ENCODE assay signal across 14 cellular contexts in genomic region chr7:102688299-102689033, GRCh38. TPM values are rescaled to one million over a fixed set of nuclear protein-coding genes. Genes with fewer than 3 reads are reported as not detected.
A peak's percentile ranks its signal among the peaks of the same experiment; 100 is the strongest.
DNase-seq lines count a peak whose midpoint lies in the region; ATAC-seq lines count a peak whose summit lies in the region.
"Not testable (repeated sequence)": the region's sequence is repeated elsewhere in the genome, so short reads cannot be mapped to it uniquely, and the experiment has no call there.
"Had no signal": no experiment of that assay in that cellular context is flagged by ENCODE, and none has a peak within 500 bp of the region (broad histone marks: within the 10 kb centered on the region; RNA-seq: fewer than 3 reads in every experiment).

No MANE protein-coding gene starts in this region.

- H3K4me3 Mint-ChIP-seq in activated T-cell treated with anti-CD3 and anti-CD28 coated beads, Interleukin-2, amount 50 U/mL, for 72 hours, result not testable (repeated sequence)

- not testable (repeated sequence) for DNase-seq in activated T-cell treated with anti-CD3 and anti-CD28 coated beads, Interleukin-2, amount 50 U/mL, for 72 hours; left lobe of liver (ENCODE audit: low spot score); stimulated activated naive CD8-positive, alpha-beta T cell treated with anti-CD3 and anti-CD28 coated beads, Interleukin-15, Interleukin-2, amounts not matched to agents 100 U/mL and 50 U/mL, for 24 hours

- ATAC-seq in GM18520 (IDR thresholded peaks at IDR 0.05; ENCODE audit: unreplicated experiment), result peak; percentile 44
- ATAC-seq in GM19463 (IDR thresholded peaks at IDR 0.05; ENCODE audit: unreplicated experiment), result peak; percentile 72
- peak; percentile 84 for ATAC-seq in HG02571 (IDR thresholded peaks at IDR 0.05; ENCODE audit: unreplicated experiment)
- peak; percentile 70 for ATAC-seq in HG03064 (IDR thresholded peaks at IDR 0.05; ENCODE audit: low read depth, unreplicated experiment)
- peak; percentile 66 for ATAC-seq in HG03520 (IDR thresholded peaks at IDR 0.05; ENCODE audit: unreplicated experiment)
- ATAC-seq in activated T-cell treated with anti-CD3 and anti-CD28 coated beads, Interleukin-2, amount 50 U/mL, for 72 hours (replicated peaks in 1 of 2), result peak; percentile 84 to 89
- peak; percentile 84 for ATAC-seq in left lobe of liver
- ATAC-seq in stimulated activated naive CD8-positive, alpha-beta T cell treated with anti-CD3 and anti-CD28 coated beads, Interleukin-15, Interleukin-2, amounts not matched to agents 100 U/mL and 50 U/mL, for 24 hours, result peak; percentile 88

- H3K9me3 Mint-ChIP-seq in activated T-cell treated with anti-CD3 and anti-CD28 coated beads, Interleukin-2, amount 50 U/mL, for 72 hours, result not testable (repeated sequence)

- H3K27me3 Mint-ChIP-seq in activated T-cell treated with anti-CD3 and anti-CD28 coated beads, Interleukin-2, amount 50 U/mL, for 72 hours (ENCODE audit: low read depth), result not testable (repeated sequence)

- H3K27ac Mint-ChIP-seq in activated T-cell treated with anti-CD3 and anti-CD28 coated beads, Interleukin-2, amount 50 U/mL, for 72 hours, result not testable (repeated sequence)

- H3K4me1 Mint-ChIP-seq in activated T-cell treated with anti-CD3 and anti-CD28 coated beads, Interleukin-2, amount 50 U/mL, for 72 hours (ENCODE audit: low read depth), result not testable (repeated sequence)

- not testable (repeated sequence) for H3K36me3 Mint-ChIP-seq in activated T-cell treated with anti-CD3 and anti-CD28 coated beads, Interleukin-2, amount 50 U/mL, for 72 hours (ENCODE audit: insufficient read depth in 2 of 2)

RNA-seq across cellular contexts. Expression of gene POLR2J2, which starts 17.0 kb away (rescaled TPM):
- 10 to 100 TPM; 11.4 to 23.4 TPM for total RNA-seq in activated T-cell treated with anti-CD3 and anti-CD28 coated beads, Interleukin-2, amount 50 U/mL, for 72 hours
- 3.7 TPM for total RNA-seq in left lobe of liver

RNA-seq across cellular contexts. Expression of gene SPDYE2B, which starts 38.3 kb away (rescaled TPM):
- not detected for total RNA-seq in activated T-cell treated with anti-CD3 and anti-CD28 coated beads, Interleukin-2, amount 50 U/mL, for 72 hours
- total RNA-seq in left lobe of liver, result not detected
- total RNA-seq: Calu3; dermis blood vessel endothelial cell; HT-29; osteocyte; T-helper 1 cell treated with Interleukin-12 subunit alpha and Interleukin-12 subunit beta and Interleukin-4 antibody, amounts not matched to agents 30 ng/mL and 1 ng/mL, for 36 hours; ureter had no signal

RNA-seq across cellular contexts. Expression of gene UPK3BL1, which starts 45.9 kb away (rescaled TPM):
- 10 to 100 TPM; 13.3 to 58.8 TPM for total RNA-seq in activated T-cell treated with anti-CD3 and anti-CD28 coated beads, Interleukin-2, amount 50 U/mL, for 72 hours
- 10.0 TPM for total RNA-seq in left lobe of liver
